8 cellular contexts compared by ENCODE assay signal in the genomic region with DNA sequence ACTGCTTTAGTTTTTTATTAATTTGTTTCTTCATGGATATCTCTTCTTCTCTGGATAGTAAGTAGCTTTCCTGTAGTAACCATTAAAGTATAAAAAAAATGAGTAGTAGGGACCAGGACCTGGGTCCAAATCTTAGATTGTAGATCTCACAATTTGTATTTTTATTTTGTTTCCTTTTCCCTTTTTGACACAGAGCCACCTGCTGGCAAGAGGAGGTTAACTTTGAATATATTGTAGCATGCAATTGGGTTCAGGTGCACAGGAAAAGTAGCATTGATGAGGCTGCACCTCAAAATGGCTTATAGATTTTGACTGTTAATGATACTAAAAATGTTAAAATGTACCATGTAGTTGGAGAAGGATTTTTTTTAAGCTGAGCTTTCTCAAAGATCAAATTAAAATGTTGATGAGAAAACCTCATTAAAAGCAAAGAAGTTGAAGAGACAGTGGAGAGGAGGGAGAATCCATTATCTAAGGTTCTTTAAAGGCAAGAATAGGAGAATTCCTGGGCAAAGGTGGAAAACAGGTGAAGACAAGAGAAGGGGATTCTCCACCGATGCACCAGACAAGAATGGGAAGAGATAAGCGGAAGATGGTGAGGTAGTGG. TPM values are rescaled to one million over a fixed set of nuclear protein-coding genes. Genes with fewer than 3 reads are reported as not detected.
DNase-seq lines count a peak whose midpoint lies in the region; ATAC-seq, FAIRE-seq and TF ChIP-seq lines count a peak whose summit lies in the region.

No MANE protein-coding gene starts in this region.

- no peak for TF ChIP-seq EP300 in A549 (IDR thresholded peaks at IDR 0.05)

- no peaks in the 10 kb centered on the region for H3K4me1 Mint-ChIP-seq in type B pancreatic cell (ENCODE audit: unreplicated experiment)

- H3K27ac Mint-ChIP-seq in type B pancreatic cell, result no peak overlapping the region

- peaks cover 5% of the 10 kb centered on the region for H3K9me3 Mint-ChIP-seq in type B pancreatic cell

- no peaks in the 10 kb centered on the region; the same call in 2 of the 3 replicates for H3K4me1 ChIP-seq in A549

- CTCF ChIA-PET in A549 (lab: Yijun Ruan, JAX), result interaction anchor here (0.7 to 2.9 kb wide), 4 partner anchors 14 to 1987 kb away, joined by 3 to 18 read pairs (median 4); no protein-coding TSS in a partner anchor

- no peaks in the 10 kb centered on the region for H3K36me3 Mint-ChIP-seq in type B pancreatic cell

- no peaks in the 10 kb centered on the region for H3K9me3 ChIP-seq in A549

- TF ChIP-seq CTCF in A549 (IDR thresholded peaks at IDR 0.05), result peak; percentile 38
- TF ChIP-seq CTCF in type B pancreatic cell (conservative IDR thresholded peaks at IDR 0.05), result peak; percentile 71

- TF ChIP-seq POLR2A in A549 (IDR thresholded peaks at IDR 0.05; ENCODE audit: low read length) (no peak), erythroblast (IDR thresholded peaks at IDR 0.05; ENCODE audit: low read length) (no peak)

- H3K4me2 ChIP-seq in A549, result no peak overlapping the region

- no peak overlapping the region for H3K4me3 Mint-ChIP-seq in type B pancreatic cell

- peak; percentile 34 to 43; a peak in 4 of 5 replicates for TF ChIP-seq RAD21 in A549 (conservative IDR thresholded peaks at IDR 0.05 in 1 of 2, IDR thresholded peaks at IDR 0.05 in 1 of 2)

- ATAC-seq in A549 (peak in 1 of 2 experiments; percentile 30; a peak in 1 of 6 replicates), GM18870 (IDR thresholded peaks at IDR 0.05; ENCODE audit: unreplicated experiment) (no peak)

- no peak for FAIRE-seq in A549 (lab: Jason Lieb, UNC)

- WGBS in A549 (ENCODE audit: missing lambda C conversion rate), result 65% methylated on average over 2 of the region's 2 CpGs

- POLR2A ChIA-PET in A549 (lab: Yijun Ruan, JAX), result no interaction called here

- peaks cover 18% of the 10 kb centered on the region for H3K27me3 Mint-ChIP-seq in type B pancreatic cell

- H3K27ac ChIP-seq in A549, result no peak overlapping the region

- no peak overlapping the region for H3K4me3 ChIP-seq in A549

- DNase-seq in A549 (ENCODE audit: low read depth in 1 of 2, low spot score in 1 of 2), result peak in 1 of 2 experiments; percentile 10
- peak; percentile 39 for DNase-seq in ELR (ENCODE audit: low read depth)
- peak; percentile 22 for DNase-seq in NCI-H69 (lab: John Stamatoyannopoulos, UW)
- DNase-seq in erythroblast (lab: John Stamatoyannopoulos, UW), result peak; percentile 7 to 23
- no peak for DNase-seq in type B pancreatic cell (ENCODE audit: extremely low spot score, unreplicated experiment)
- DNase-seq in activated T-cell treated with anti-CD3 and anti-CD28 coated beads, Interleukin-2, amount 50 U/mL, for 48 hours, result no peak
- no peak for DNase-seq in cortex of kidney (lab: John Stamatoyannopoulos, UW)

TF ChIP-seq in A549, 52 proteins besides CTCF, POLR2A, EP300 and RAD21:
- TF ChIP-seq SMC3 (IDR thresholded peaks at IDR 0.05), result peak; percentile 63; the same call in 2 of the 3 replicates
- TF ChIP-seq, protein P1, sequence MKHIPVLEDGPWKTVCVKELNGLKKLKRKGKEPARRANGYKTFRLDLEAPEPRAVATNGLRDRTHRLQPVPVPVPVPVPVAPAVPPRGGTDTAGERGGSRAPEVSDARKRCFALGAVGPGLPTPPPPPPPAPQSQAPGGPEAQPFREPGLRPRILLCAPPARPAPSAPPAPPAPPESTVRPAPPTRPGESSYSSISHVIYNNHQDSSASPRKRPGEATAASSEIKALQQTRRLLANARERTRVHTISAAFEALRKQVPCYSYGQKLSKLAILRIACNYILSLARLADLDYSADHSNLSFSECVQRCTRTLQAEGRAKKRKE (CRISPR knock-in tag; IDR thresholded peaks at IDR 0.05; ENCODE audit: low read depth), result no peak
TF ChIP-seq in A549: peak in this region for 1.

RNA-seq across cellular contexts. Expression of gene HPGDS, which starts 48.3 kb away (rescaled TPM):
- not detected in 2 replicates for polyA plus RNA-seq in A549 (2011; rRNA removed)
- not detected in 2 replicates for polyA plus RNA-seq in A549 (2012; cell fraction: cytosol; rRNA removed)
- not detected in 2 replicates for polyA plus RNA-seq in A549 (2012; cell fraction: nucleus; rRNA removed)
- polyA plus RNA-seq in A549 (2017; fragmentation: RNase III; extraction: RNeasy Plus Mini Kit Qiagen cat#74134 plus additional on column Dnase treatment), result not detected in 3 replicates
- not detected in 2 replicates for polyA minus RNA-seq in A549 (2011; rRNA and poly(A)+ RNA removed)
- not detected in 2 replicates for total RNA-seq in type B pancreatic cell (ENCODE audit: low replicate concordance)

Comparison
In these comparisons a context has a peak if more than half of its experiments do, and no peak if none do; other contexts are left out.
1. DNase-seq: peak in ELR (single experiment), NCI-H69 (single experiment) and erythroblast (2 of 2); none in type B pancreatic cell (single experiment), activated T-cell treated with anti-CD3 and anti-CD28 coated beads, Interleukin-2, amount 50 U/mL, for 48 hours (0 of 2) and cortex of kidney (single experiment).